Comparison of ENCODE assay signal across 22 cellular contexts in the genomic region with DNA sequence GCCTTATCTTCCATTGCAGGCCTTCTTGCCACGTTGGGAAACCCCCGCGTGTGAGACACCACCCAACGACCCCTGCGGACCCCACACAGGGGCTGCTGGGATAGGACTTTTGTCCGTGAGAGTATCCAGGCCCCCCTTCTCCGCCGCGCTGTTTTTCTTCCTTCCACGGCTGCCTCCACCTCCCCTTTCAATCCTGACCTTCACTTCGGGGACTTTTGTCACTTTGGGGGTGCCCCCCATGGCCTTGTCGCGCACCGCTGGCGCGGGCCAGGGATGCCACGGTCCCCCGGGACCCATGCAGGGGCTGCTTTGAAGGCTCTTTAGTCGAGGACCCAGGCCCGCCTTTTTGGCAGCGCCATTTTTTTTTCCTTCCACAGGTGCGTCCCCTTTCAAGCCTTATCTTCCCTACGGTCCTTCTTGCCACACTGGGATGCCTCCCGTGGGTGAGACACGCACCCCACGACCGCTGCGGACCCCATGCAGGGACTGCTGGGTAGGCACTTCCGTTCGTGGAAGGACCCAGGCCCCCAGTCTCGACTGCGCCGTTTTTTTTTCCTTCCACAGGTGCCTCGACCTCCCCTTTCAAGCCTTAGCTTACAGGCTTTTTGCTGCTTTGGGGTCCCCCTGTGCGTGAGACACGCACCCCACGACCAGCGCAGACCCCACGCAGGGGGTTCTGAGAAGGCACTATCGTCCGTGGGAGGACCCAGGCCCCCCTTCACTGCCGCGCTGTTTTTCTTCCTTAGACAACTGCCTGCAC.
A peak's percentile ranks its signal among the peaks of the same experiment; 100 is the strongest.
DNase-seq lines count a peak whose midpoint lies in the region; ATAC-seq and TF ChIP-seq lines count a peak whose summit lies in the region.
"Had no signal": no experiment of that assay in that cellular context is flagged by ENCODE, and none has a peak within 500 bp of the region (broad histone marks: within the 10 kb centered on the region; RNA-seq: fewer than 3 reads in every experiment).

No MANE protein-coding gene starts in this region.

- H3K4me1 Mint-ChIP-seq in activated CD8-positive, alpha-beta memory T cell treated with anti-CD3 and anti-CD28 coated beads, Interleukin-2, amount 10 ng/mL, durations not matched to agents 7 days and 5 days: no peaks in the 10 kb centered on the region
- H3K4me1 Mint-ChIP-seq in endodermal cell: no peaks in the 10 kb centered on the region
- H3K4me1 Mint-ChIP-seq: B cell had no signal

- no peak for TF ChIP-seq POLR2A in sigmoid colon (IDR thresholded peaks at IDR 0.05)

- intact Hi-C loops in sigmoid colon (cut with DNase I): no loop called here

- H3K27ac ChIP-seq in endodermal cell (ENCODE audit: low read depth, low read length) (no peak overlapping the region), sigmoid colon (no peak overlapping the region)
- H3K27ac ChIP-seq: prostate gland, WERI-Rb-1 had no signal

- no peak overlapping the region for H3K27ac Mint-ChIP-seq in activated CD8-positive, alpha-beta memory T cell treated with anti-CD3 and anti-CD28 coated beads, Interleukin-2, amount 10 ng/mL, durations not matched to agents 7 days and 5 days
- H3K27ac Mint-ChIP-seq in endodermal cell: no peak overlapping the region
- H3K27ac Mint-ChIP-seq: activated naive CD4-positive, alpha-beta T cell treated with anti-CD3 and anti-CD28 coated beads for 36 hours; B cell had no signal

- CTCF ChIA-PET in activated CD8-positive, alpha-beta memory T cell treated with anti-CD3 and anti-CD28 coated beads, Interleukin-2, amount 10 ng/mL, durations not matched to agents 7 days and 5 days (lab: Charles Lee): no interaction called here

- no peak for TF ChIP-seq CTCF in endodermal cell (conservative IDR thresholded peaks at IDR 0.05)
- TF ChIP-seq CTCF in sigmoid colon (IDR thresholded peaks at IDR 0.05): no peak

- H3K4me3 Mint-ChIP-seq in activated CD8-positive, alpha-beta memory T cell treated with anti-CD3 and anti-CD28 coated beads, Interleukin-2, amount 10 ng/mL, durations not matched to agents 7 days and 5 days: no peak overlapping the region
- H3K4me3 Mint-ChIP-seq in endodermal cell: no peak overlapping the region
- H3K4me3 Mint-ChIP-seq: activated naive CD4-positive, alpha-beta T cell treated with anti-CD3 and anti-CD28 coated beads for 36 hours; B cell had no signal

- no peak overlapping the region for H3K9ac ChIP-seq in endodermal cell (ENCODE audit: extremely low read depth, low read length, poor library complexity, severe bottlenecking)

- H3K9me3 Mint-ChIP-seq in activated CD8-positive, alpha-beta memory T cell treated with anti-CD3 and anti-CD28 coated beads, Interleukin-2, amount 10 ng/mL, durations not matched to agents 7 days and 5 days (ENCODE audit: low read depth): peaks cover 3% of the 10 kb centered on the region
- H3K9me3 Mint-ChIP-seq in endodermal cell: no peaks in the 10 kb centered on the region

- H3K27me3 ChIP-seq in endodermal cell (ENCODE audit: control insufficient read depth, insufficient read depth, low read length, poor library complexity, severe bottlenecking): no peaks in the 10 kb centered on the region
- peaks cover 0 to 2% (median 0%) of the 10 kb centered on the region in 3 donors for H3K27me3 ChIP-seq in sigmoid colon

- H3K4me1 ChIP-seq in endodermal cell (ENCODE audit: control insufficient read depth, insufficient read depth, low read length) (no peaks in the 10 kb centered on the region), sigmoid colon (no peaks in the 10 kb centered on the region)
- H3K4me1 ChIP-seq: prostate gland had no signal

- no peak for TF ChIP-seq EP300 in sigmoid colon (IDR thresholded peaks at IDR 0.05)

- H3K4me3 ChIP-seq in endodermal cell (ENCODE audit: low read length) (no peak overlapping the region), sigmoid colon (no peak overlapping the region)
- H3K4me3 ChIP-seq: prostate gland, smooth muscle cell had no signal

- WGBS in endodermal cell (ENCODE audit: insufficient coverage in 1 of 2, insufficient read length in 1 of 2), 2 experiments: 84 to 89% methylated on average over 37 to 43 of the region's 43 CpGs
- 78 to 85% methylated on average over 43 of the region's 43 CpGs for WGBS in sigmoid colon, 2 donors

- no peaks in the 10 kb centered on the region for H3K27me3 Mint-ChIP-seq in activated CD8-positive, alpha-beta memory T cell treated with anti-CD3 and anti-CD28 coated beads, Interleukin-2, amount 10 ng/mL, durations not matched to agents 7 days and 5 days
- H3K27me3 Mint-ChIP-seq in endodermal cell (ENCODE audit: insufficient read depth): no peaks in the 10 kb centered on the region
- H3K27me3 Mint-ChIP-seq: B cell had no signal

- DNase-seq in activated CD8-positive, alpha-beta memory T cell treated with anti-CD3 and anti-CD28 coated beads, Interleukin-2, amount 50 U/mL, for 48 hours: peak; percentile 25
- no peak for DNase-seq in activated CD8-positive, alpha-beta memory T cell treated with anti-CD3 and anti-CD28 coated beads, Interleukin-2, amount 10 ng/mL, durations not matched to agents 7 days and 5 days
- peak; percentile 2 for DNase-seq in Daoy (ENCODE audit: low read depth)
- peak; percentile 20 for DNase-seq in endodermal cell
- peak; percentile 37 for DNase-seq in sigmoid colon
- DNase-seq in NCI-H187 treated with DMSO at 0.1 percent for 48 hours (lab: John Stamatoyannopoulos, UW): no peak
- no peak for DNase-seq in NCI-H1436 (lab: John Stamatoyannopoulos, UW)
- DNase-seq: activated naive CD4-positive, alpha-beta T cell treated with anti-CD3 and anti-CD28 coated beads for 36 hours; caudate nucleus; DMS79; Karpas-422; MV-4-11; NCI-H2107; RPMI8226; stimulated activated CD4-positive, alpha-beta T cell treated with anti-CD3 and anti-CD28 coated beads, Interleukin-4, amount 100 ng/mL, for 1 hour; stimulated activated naive CD4-positive, alpha-beta T cell treated with Interleukin-2 at 50 U/mL for 16 hours; WERI-Rb-1 had no signal

- no peaks in the 10 kb centered on the region for H3K36me3 Mint-ChIP-seq in activated CD8-positive, alpha-beta memory T cell treated with anti-CD3 and anti-CD28 coated beads, Interleukin-2, amount 10 ng/mL, durations not matched to agents 7 days and 5 days
- H3K36me3 Mint-ChIP-seq in endodermal cell (ENCODE audit: low read depth): peaks cover 12% of the 10 kb centered on the region

- H3K9me3 ChIP-seq in endodermal cell (ENCODE audit: control insufficient read depth, low read length) (peaks cover 49% of the 10 kb centered on the region), sigmoid colon (peaks cover 3 to 45% (median 8%) of the 10 kb centered on the region in 4 donors)
- H3K9me3 ChIP-seq: prostate gland had no signal

- H3K36me3 ChIP-seq in endodermal cell (ENCODE audit: control insufficient read depth, insufficient read depth, low read length) (no peaks in the 10 kb centered on the region), sigmoid colon (no peaks in the 10 kb centered on the region)
- H3K36me3 ChIP-seq: prostate gland, WERI-Rb-1 had no signal

- ATAC-seq in activated CD8-positive, alpha-beta memory T cell treated with anti-CD3 and anti-CD28 coated beads, Interleukin-2, amount 10 ng/mL, durations not matched to agents 7 days and 5 days: no peak
- no peak for ATAC-seq in HG02798 (IDR thresholded peaks at IDR 0.05; ENCODE audit: poor library complexity, unreplicated experiment)
- ATAC-seq: HCT116 had no signal

Comparison
In these comparisons a context has a peak if more than half of its experiments do, and no peak if none do; other contexts are left out.
1. DNase-seq: peak in activated CD8-positive, alpha-beta memory T cell treated with anti-CD3 and anti-CD28 coated beads, Interleukin-2, amount 50 U/mL, for 48 hours (single experiment), Daoy (single experiment), endodermal cell (single experiment) and sigmoid colon (single experiment); none in activated CD8-positive, alpha-beta memory T cell treated with anti-CD3 and anti-CD28 coated beads, Interleukin-2, amount 10 ng/mL, durations not matched to agents 7 days and 5 days (single experiment), NCI-H187 treated with DMSO at 0.1 percent for 48 hours (single experiment) and NCI-H1436 (single experiment).